ENCODE assay signal across 9 cellular contexts in the genomic region with DNA sequence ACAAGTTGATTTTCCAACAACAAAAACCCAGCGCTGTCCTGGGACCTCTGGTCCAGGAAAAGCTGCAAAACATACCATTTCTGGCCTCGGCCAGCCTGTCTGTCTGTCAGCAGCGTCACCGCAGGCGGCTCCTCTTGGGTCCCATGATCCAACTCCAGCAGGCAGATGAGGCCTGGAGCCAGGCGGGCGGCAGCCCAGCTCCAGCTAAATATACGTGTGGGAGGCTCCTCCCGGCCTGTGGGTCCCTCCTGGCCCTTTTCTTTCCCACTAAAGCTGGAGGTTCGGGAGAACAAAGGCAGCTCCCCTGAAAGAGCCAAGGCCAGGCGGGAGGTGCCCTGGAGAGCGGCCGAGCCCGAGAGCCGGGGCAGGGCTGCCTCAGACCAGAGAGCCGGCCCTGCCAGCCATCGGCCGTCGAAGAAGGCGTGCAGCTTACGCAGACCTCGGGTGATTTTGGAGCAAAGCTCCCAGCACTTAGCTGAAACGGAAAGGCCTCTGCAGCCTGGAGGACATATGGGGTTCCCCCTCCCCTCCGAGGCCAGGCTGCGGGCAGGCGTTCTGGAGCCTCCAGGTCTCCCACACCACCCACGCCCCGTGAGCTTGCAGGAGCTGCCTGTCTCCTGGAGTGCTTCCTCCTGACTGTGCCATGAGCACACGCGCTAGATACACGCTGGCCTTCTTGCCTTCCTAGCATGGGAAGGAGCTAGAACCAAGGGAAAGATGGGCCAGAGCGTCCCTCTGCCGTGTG. TPM values are rescaled to one million over a fixed set of nuclear protein-coding genes. Genes with fewer than 3 reads are reported as not detected.
DNase-seq lines count a peak whose midpoint lies in the region; ATAC-seq and TF ChIP-seq lines count a peak whose summit lies in the region.
"Had no signal": no experiment of that assay in that cellular context is flagged by ENCODE, and none has a peak within 500 bp of the region (broad histone marks: within the 10 kb centered on the region; RNA-seq: fewer than 3 reads in every experiment).

No MANE protein-coding gene starts in this region.

- TF ChIP-seq CTCF in heart right ventricle (IDR thresholded peaks at IDR 0.05), result no peak
- TF ChIP-seq CTCF in psoas muscle (IDR thresholded peaks at IDR 0.05), result no peak

- H3K4me1 ChIP-seq in heart right ventricle, result peaks cover 4 to 25% (median 18%) of the 10 kb centered on the region in 9 donors
- H3K4me1 ChIP-seq in psoas muscle, result peaks cover 5% of the 10 kb centered on the region

- intact Hi-C loops in heart right ventricle (cut with DNase I) (loop anchor here in 1 of 10 donors (5.0 kb wide), 1 partner anchor 185 kb away; the partner anchor contains the start of gene KLHDC4), psoas muscle (cut with DNase I) (no loop called here)

- peak; percentile 78 to 94 (median 86) for ATAC-seq in heart right ventricle
- peak; percentile 57 to 85 (median 72) for ATAC-seq in psoas muscle
- ATAC-seq in HG03159 (IDR thresholded peaks at IDR 0.05; ENCODE audit: unreplicated experiment), result no peak

- WGBS in heart right ventricle, 2 donors, result 36 to 45% methylated on average over 33 of the region's 33 CpGs
- 35 to 41% (median 39%) methylated on average over 32 to 33 of the region's 33 CpGs for WGBS in psoas muscle, 3 donors

- DNase-seq in EL (peak; percentile 75), heart right ventricle (peak; percentile 66 to 73), psoas muscle (peak; percentile 61 to 73), NCI-H1105 treated with DMSO at 0.1 percent for 48 hours (lab: John Stamatoyannopoulos, UW) (no peak)
- no peak for DNase-seq in stimulated activated CD4-positive, alpha-beta T cell treated with anti-CD3 and anti-CD28 coated beads, Interleukin-4, amount 100 ng/mL, for 4 hours
- DNase-seq in activated CD4-positive, CD25-positive, alpha-beta regulatory T cell treated with anti-CD3 and anti-CD28 coated beads, Interleukin-2, amount 50 U/mL, for 72 hours, result no peak
- DNase-seq: activated naive CD8-positive, alpha-beta T cell treated with anti-CD3 and anti-CD28 coated beads, Interleukin-2, amount 10 ng/mL, durations not matched to agents 7 days and 5 days had no signal

- H3K27me3 ChIP-seq in heart right ventricle, result peaks cover 0 to 54% (median 33%) of the 10 kb centered on the region in 7 donors
- peaks cover 0 to 19% (median 3%) of the 10 kb centered on the region in 3 donors for H3K27me3 ChIP-seq in psoas muscle (ENCODE audit: insufficient read depth in 3 of 3, low read length in 2 of 3)

- H3K27ac ChIP-seq in angular gyrus (ENCODE audit: low read depth, low read length) (peak overlapping the region; percentile 10), heart right ventricle (peak overlapping the region; percentile 69 to 87 (median 80)), psoas muscle (peak overlapping the region; percentile 73)

- H3K4me3 ChIP-seq in heart right ventricle (peak overlapping the region in 5 of 10 donors; percentile 3 to 30 (median 21)), psoas muscle (peak overlapping the region; percentile 36)

- H3K36me3 ChIP-seq in heart right ventricle (no peaks in the 10 kb centered on the region), psoas muscle (ENCODE audit: insufficient read depth in 1 of 2, low read depth in 1 of 2) (no peaks in the 10 kb centered on the region)

- no peaks in the 10 kb centered on the region for H3K9me3 ChIP-seq in heart right ventricle
- H3K9me3 ChIP-seq in psoas muscle, result no peaks in the 10 kb centered on the region

RNA-seq across cellular contexts. Expression of gene JPH3, which starts 19.9 kb away (rescaled TPM):
- total RNA-seq in heart right ventricle, result under 1 TPM in 5 of 10 donors, not detected in 5; 0.08 to 0.79 (median 0.10) TPM
- polyA plus RNA-seq in heart right ventricle, result under 1 TPM in 1 of 2 donors, not detected in 1; 0.06 TPM
- total RNA-seq in psoas muscle, result under 1 TPM in 2 of 4 donors, not detected in 2; 0.06 to 0.13 TPM
- polyA plus RNA-seq in psoas muscle, result under 1 TPM; 0.03 to 0.04 (median 0.04) TPM
- total RNA-seq: activated naive CD8-positive, alpha-beta T cell treated with anti-CD3 and anti-CD28 coated beads, Interleukin-2, amount 10 ng/mL, durations not matched to agents 7 days and 5 days had no signal

Comparison
In these comparisons a context has a peak if more than half of its experiments do, and no peak if none do; other contexts are left out.
1. DNase-seq: peak in EL (single experiment), heart right ventricle (2 of 2) and psoas muscle (2 of 2); none in NCI-H1105 treated with DMSO at 0.1 percent for 48 hours (single experiment), stimulated activated CD4-positive, alpha-beta T cell treated with anti-CD3 and anti-CD28 coated beads, Interleukin-4, amount 100 ng/mL, for 4 hours (0 of 2) and activated CD4-positive, CD25-positive, alpha-beta regulatory T cell treated with anti-CD3 and anti-CD28 coated beads, Interleukin-2, amount 50 U/mL, for 72 hours (single experiment).
2. H3K27ac ChIP-seq: peak in every context shown above with its lines; median percentile 80 in heart right ventricle; 73 in psoas muscle; 10 in angular gyrus.